ENCODE assay signal across 7 cellular contexts in the genomic region with DNA sequence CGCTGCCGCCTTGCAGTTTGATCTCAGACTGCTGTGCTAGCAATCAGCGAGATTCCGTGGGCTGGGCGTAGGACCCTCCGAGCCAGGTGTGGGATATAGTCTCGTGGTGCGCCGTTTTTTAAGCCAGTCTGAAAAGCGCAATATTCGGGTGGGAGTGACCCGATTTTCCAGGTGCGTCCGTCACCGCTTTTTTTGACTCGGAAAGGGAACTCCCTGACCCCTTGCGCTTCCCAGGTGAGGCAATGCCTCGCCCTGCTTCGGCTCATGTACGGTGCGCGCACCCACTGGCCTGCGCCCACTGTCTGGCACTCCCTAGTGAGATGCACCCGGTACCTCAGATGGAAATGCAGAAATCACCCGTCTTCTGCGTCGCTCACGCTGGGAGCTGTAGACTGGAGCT.
A peak's percentile ranks its signal among the peaks of the same experiment; 100 is the strongest.
DNase-seq lines count a peak whose midpoint lies in the region; ATAC-seq and TF ChIP-seq lines count a peak whose summit lies in the region.
"Not testable (repeated sequence)": the region's sequence is repeated elsewhere in the genome, so short reads cannot be mapped to it uniquely, and the experiment has no call there.

No MANE protein-coding gene starts in this region.

- not testable (repeated sequence) for H3K36me3 ChIP-seq in KMS-11 (ENCODE audit: insufficient read depth); NT2/D1 (ENCODE audit: insufficient read depth, insufficient read length, low read length); mammary epithelial cell (ENCODE audit: insufficient read depth, low read length); lower lobe of right lung

- not testable (repeated sequence) for BruUV-seq in mammary epithelial cell (replicated peaks; lab: Mats Ljungman, UMichigan)

- intact Hi-C loops in mammary epithelial cell (cut with micrococcal nuclease); Right ventricle myocardium inferior (cut with DNase I); lower lobe of right lung (cut with DNase I); posterior vena cava (cut with DNase I): not testable (repeated sequence)

- H3K79me2 ChIP-seq in KMS-11 (ENCODE audit: insufficient read depth, low read depth); mammary epithelial cell (ENCODE audit: insufficient read depth, low read length): not testable (repeated sequence)

- H3K4me3 ChIP-seq in KMS-11 (IDR thresholded peaks at IDR 0.05; ENCODE audit: insufficient read depth, low read depth, low read length), result not testable (repeated sequence)
- H3K4me3 ChIP-seq in NT2/D1 (ENCODE audit: insufficient read length, low read depth), result peak overlapping the region; percentile 39
- peak overlapping the region in 1 of 3 experiments; percentile 37 for H3K4me3 ChIP-seq in mammary epithelial cell (replicated peaks in 1 of 3; ENCODE audit: insufficient read depth in 1 of 3, low read depth in 2 of 3, low read length in 3 of 3)
- H3K4me3 ChIP-seq in lower lobe of right lung, result peak overlapping the region; percentile 29

- not testable (repeated sequence) for H3K9me3 ChIP-seq in NT2/D1 (ENCODE audit: insufficient read depth, low read length); mammary epithelial cell (replicated peaks; ENCODE audit: insufficient read depth, low read length); lower lobe of right lung

- ATAC-seq in Right ventricle myocardium inferior, lower lobe of right lung: not testable (repeated sequence)

- peak overlapping the region; percentile 61; the same call in 1 of the 2 replicates for H3K9ac ChIP-seq in KMS-11
- H3K9ac ChIP-seq in NT2/D1 (ENCODE audit: insufficient read length, low read depth), result peak overlapping the region; percentile 67
- H3K9ac ChIP-seq in mammary epithelial cell (ENCODE audit: insufficient read depth, low read length), result not testable (repeated sequence)

- WGBS in mammary epithelial cell (ENCODE audit: low coverage, missing lambda C conversion rate), result 56% methylated on average over 16 of the region's 28 CpGs

- H3K4me1 ChIP-seq in KMS-11 (ENCODE audit: low read depth, poor library complexity, severe bottlenecking), result peaks cover 12% of the 10 kb centered on the region
- not testable (repeated sequence) for H3K4me1 ChIP-seq in NT2/D1 (ENCODE audit: insufficient read depth, insufficient read length); mammary epithelial cell (ENCODE audit: insufficient read depth, low read length); lower lobe of right lung

- not testable (repeated sequence) for H3K27ac ChIP-seq in KMS-11; mammary epithelial cell (ENCODE audit: insufficient read depth, low read depth, low read length); lower lobe of right lung

- dilution Hi-C loops in mammary epithelial cell (cut with HindIII; ENCODE audit: low sequenced_read_pairs), result not testable (repeated sequence)

- H3K4me2 ChIP-seq in KMS-11, result peak overlapping the region; percentile 79; the same call in 1 of the 2 replicates
- not testable (repeated sequence) for H3K4me2 ChIP-seq in mammary epithelial cell (ENCODE audit: insufficient read depth, low read depth, low read length)

- H3K27me3 ChIP-seq in KMS-11 (ENCODE audit: insufficient read depth, low read depth); NT2/D1 (ENCODE audit: insufficient read depth, insufficient read length); mammary epithelial cell (ENCODE audit: insufficient read depth, low read length); lower lobe of right lung (ENCODE audit: low read depth): not testable (repeated sequence)

- H4K20me1 ChIP-seq in KMS-11 (ENCODE audit: insufficient read depth); mammary epithelial cell (ENCODE audit: insufficient read depth, low read length): not testable (repeated sequence)

- in situ Hi-C loops in mammary epithelial cell (cut with MboI; ENCODE audit: low sequenced_read_pairs in 2 of 2), result not testable (repeated sequence)

- TF ChIP-seq CTCF in KMS-11 (conservative IDR thresholded peaks at IDR 0.05; ENCODE audit: low read depth, low read length); mammary epithelial cell (conservative IDR thresholded peaks at IDR 0.05 in 1 of 2, IDR thresholded peaks at IDR 0.05 in 1 of 2; ENCODE audit: extremely low read depth in 1 of 2, insufficient read depth in 1 of 2, low read depth in 1 of 2, low read length in 2 of 2); lower lobe of right lung (IDR thresholded peaks at IDR 0.05): not testable (repeated sequence)

- H2AFZ ChIP-seq in KMS-11 (ENCODE audit: low read depth), result peak overlapping the region; percentile 79; the same call in 1 of the 2 replicates
- peak overlapping the region; percentile 20 for H2AFZ ChIP-seq in mammary epithelial cell (ENCODE audit: low read depth, low read length)

- DNase-seq in DMS53 (lab: John Stamatoyannopoulos, UW) (peak; percentile 82), mammary epithelial cell (peak; percentile 64), Right ventricle myocardium inferior (ENCODE audit: missing footprints) (peak; percentile 25), posterior vena cava (ENCODE audit: low spot score) (peak; percentile 26)
- DNase-seq in NT2/D1 (ENCODE audit: low read depth, low spot score); lower lobe of right lung: not testable (repeated sequence)

- CTCF ChIA-PET in mammary epithelial cell (lab: Charles Lee; ENCODE audit: low non-redundant PET), result not testable (repeated sequence)
